14 cellular contexts compared by ENCODE assay signal in the genomic region with DNA sequence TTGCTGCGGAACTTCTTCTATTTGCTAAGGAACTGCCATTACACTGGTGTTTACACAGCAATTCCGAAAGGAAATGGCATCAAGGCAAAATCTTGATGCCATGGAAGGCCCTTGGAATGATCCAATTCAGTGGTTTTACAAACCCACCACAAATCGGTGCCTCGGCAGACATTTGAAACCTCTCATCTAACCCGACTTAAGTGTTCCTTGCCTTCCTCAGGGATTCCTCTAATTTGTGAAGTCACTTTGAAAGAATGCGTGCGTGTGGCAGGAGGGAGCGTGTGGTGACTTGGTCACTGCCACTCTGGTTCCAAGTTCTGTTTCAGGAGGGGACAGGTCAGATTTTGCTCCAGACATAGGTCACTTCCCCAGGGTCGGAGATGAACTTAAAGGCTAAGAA. TPM values are rescaled to one million over a fixed set of nuclear protein-coding genes. Genes with fewer than 3 reads are reported as not detected.
DNase-seq lines count a peak whose midpoint lies in the region; ATAC-seq, FAIRE-seq and TF ChIP-seq lines count a peak whose summit lies in the region.
"Had no signal": no experiment of that assay in that cellular context is flagged by ENCODE, and none has a peak within 500 bp of the region (broad histone marks: within the 10 kb centered on the region; RNA-seq: fewer than 3 reads in every experiment).

No MANE protein-coding gene starts in this region.

- H3K27me3 Mint-ChIP-seq in activated naive CD4-positive, alpha-beta T cell treated with anti-CD3 and anti-CD28 coated beads for 36 hours (ENCODE audit: low read depth) = no peaks in the 10 kb centered on the region
- no peaks in the 10 kb centered on the region for H3K27me3 Mint-ChIP-seq in activated naive CD8-positive, alpha-beta T cell
- H3K27me3 Mint-ChIP-seq in stimulated activated memory B cell treated with anti-CD40 and anti-IgM and Interleukin-4, amounts not matched to agents 10 μg/mL and 1 μg/mL and 100 μg/mL, for 72 hours = no peaks in the 10 kb centered on the region

- no peak for TF ChIP-seq CTCF in fibroblast of villous mesenchyme (IDR thresholded peaks at IDR 0.05; ENCODE audit: insufficient read depth, low read depth, low read length)

- no peak for ATAC-seq in activated naive CD4-positive, alpha-beta T cell treated with anti-CD3 and anti-CD28 coated beads, Interleukin-2, amount 50 U/mL, for 72 hours
- ATAC-seq in stimulated activated memory B cell treated with anti-CD40 and anti-IgM and Interleukin-4, amounts not matched to agents 10 μg/mL and 1 μg/mL and 100 μg/mL, for 72 hours = no peak
- ATAC-seq: heart left ventricle had no signal

- no peak overlapping the region for H3K4me3 Mint-ChIP-seq in activated naive CD4-positive, alpha-beta T cell treated with anti-CD3 and anti-CD28 coated beads for 36 hours
- peak overlapping the region; percentile 52 for H3K4me3 Mint-ChIP-seq in activated naive CD8-positive, alpha-beta T cell
- peak overlapping the region; percentile 11 for H3K4me3 Mint-ChIP-seq in stimulated activated memory B cell treated with anti-CD40 and anti-IgM and Interleukin-4, amounts not matched to agents 10 μg/mL and 1 μg/mL and 100 μg/mL, for 72 hours

- 76 to 88% (median 83%) methylated on average over 9 of the region's 9 CpGs for WGBS in small intestine, 3 donors

- peaks cover 3 to 8% of the 10 kb centered on the region in 2 donors for H3K4me1 ChIP-seq in small intestine (ENCODE audit: control insufficient read depth in 2 of 2, insufficient read depth in 1 of 2, low read depth in 1 of 2, low read length in 1 of 2)

- H3K36me3 Mint-ChIP-seq in activated naive CD4-positive, alpha-beta T cell treated with anti-CD3 and anti-CD28 coated beads for 36 hours (ENCODE audit: low read depth) = peaks cover 42% of the 10 kb centered on the region
- H3K36me3 Mint-ChIP-seq in activated naive CD4-positive, alpha-beta T cell treated with anti-CD3 and anti-CD28 coated beads, Interleukin-2, amount 50 U/mL, for 72 hours = peaks cover 35 to 49% of the 10 kb centered on the region in 2 donors
- H3K36me3 Mint-ChIP-seq in activated naive CD8-positive, alpha-beta T cell = peaks cover 6% of the 10 kb centered on the region
- H3K36me3 Mint-ChIP-seq in stimulated activated memory B cell treated with anti-CD40 and anti-IgM and Interleukin-4, amounts not matched to agents 10 μg/mL and 1 μg/mL and 100 μg/mL, for 72 hours = peaks cover 48% of the 10 kb centered on the region

- no peaks in the 10 kb centered on the region for H3K9me3 ChIP-seq in small intestine (ENCODE audit: control insufficient read depth, low read depth)
- H3K9me3 ChIP-seq: heart left ventricle had no signal

- H3K4me3 ChIP-seq in fibroblast of villous mesenchyme (ENCODE audit: low read depth, low read length) (no peak overlapping the region), small intestine (ENCODE audit: low read depth in 1 of 2, low read length in 2 of 2) (no peak overlapping the region)
- H3K4me3 ChIP-seq: heart left ventricle, lung had no signal

- intact Hi-C loops in activated naive CD4-positive, alpha-beta T cell treated with anti-CD3 and anti-CD28 coated beads for 36 hours (cut with micrococcal nuclease) = no loop called here

- H3K27ac ChIP-seq in small intestine (ENCODE audit: low read depth in 1 of 2, low read length in 1 of 2) = no peak overlapping the region
- H3K27ac ChIP-seq: heart left ventricle had no signal

- H3K9me3 Mint-ChIP-seq in activated naive CD4-positive, alpha-beta T cell treated with anti-CD3 and anti-CD28 coated beads for 36 hours = no peaks in the 10 kb centered on the region
- no peaks in the 10 kb centered on the region for H3K9me3 Mint-ChIP-seq in activated naive CD4-positive, alpha-beta T cell treated with anti-CD3 and anti-CD28 coated beads, Interleukin-2, amount 50 U/mL, for 72 hours
- H3K9me3 Mint-ChIP-seq in activated naive CD8-positive, alpha-beta T cell (ENCODE audit: low read depth) = no peaks in the 10 kb centered on the region
- H3K9me3 Mint-ChIP-seq in stimulated activated memory B cell treated with anti-CD40 and anti-IgM and Interleukin-4, amounts not matched to agents 10 μg/mL and 1 μg/mL and 100 μg/mL, for 72 hours = no peaks in the 10 kb centered on the region

- H3K27me3 ChIP-seq in small intestine (ENCODE audit: control insufficient read depth in 2 of 2, insufficient read depth in 2 of 2, low read length in 2 of 2) = no peaks in the 10 kb centered on the region
- H3K27me3 ChIP-seq: heart left ventricle had no signal

- no peak for DNase-seq in activated naive CD4-positive, alpha-beta T cell treated with anti-CD3 and anti-CD28 coated beads for 36 hours
- DNase-seq in activated naive CD4-positive, alpha-beta T cell treated with anti-CD3 and anti-CD28 coated beads, Interleukin-2, amount 50 U/mL, for 72 hours (ENCODE audit: low spot score in 2 of 2) = no peak
- DNase-seq in fibroblast of villous mesenchyme (ENCODE audit: low read depth) (peak; percentile 56), NCI-H748 treated with DMSO at 0.1 percent for 48 hours (lab: John Stamatoyannopoulos, UW) (no peak), nucleus accumbens (lab: John Stamatoyannopoulos, UW) (no peak), small intestine (no peak)
- DNase-seq: activated T-cell treated with anti-CD3 and anti-CD28 coated beads, Interleukin-2, amount 50 U/mL, for 48 hours; heart left ventricle; NCI-H526 had no signal

- CTCF ChIA-PET in activated naive CD4-positive, alpha-beta T cell treated with anti-CD3 and anti-CD28 coated beads for 36 hours (lab: Charles Lee) = no interaction called here

- H3K27ac Mint-ChIP-seq in activated naive CD4-positive, alpha-beta T cell treated with anti-CD3 and anti-CD28 coated beads for 36 hours = peak overlapping the region; percentile 52
- no peak overlapping the region for H3K27ac Mint-ChIP-seq in activated naive CD4-positive, alpha-beta T cell treated with anti-CD3 and anti-CD28 coated beads, Interleukin-2, amount 50 U/mL, for 72 hours
- H3K27ac Mint-ChIP-seq in activated naive CD8-positive, alpha-beta T cell = no peak overlapping the region
- peak overlapping the region; percentile 11 for H3K27ac Mint-ChIP-seq in stimulated activated memory B cell treated with anti-CD40 and anti-IgM and Interleukin-4, amounts not matched to agents 10 μg/mL and 1 μg/mL and 100 μg/mL, for 72 hours

- H3K4me1 Mint-ChIP-seq in activated naive CD4-positive, alpha-beta T cell treated with anti-CD3 and anti-CD28 coated beads for 36 hours (ENCODE audit: low read depth) = peaks cover 67% of the 10 kb centered on the region
- peaks cover 55% of the 10 kb centered on the region for H3K4me1 Mint-ChIP-seq in activated naive CD8-positive, alpha-beta T cell (ENCODE audit: low read depth)
- peaks cover 78% of the 10 kb centered on the region for H3K4me1 Mint-ChIP-seq in stimulated activated memory B cell treated with anti-CD40 and anti-IgM and Interleukin-4, amounts not matched to agents 10 μg/mL and 1 μg/mL and 100 μg/mL, for 72 hours

- peaks cover 3% of the 10 kb centered on the region in 2 donors for H3K36me3 ChIP-seq in small intestine (ENCODE audit: control insufficient read depth in 2 of 2, insufficient read depth in 2 of 2, low read length in 2 of 2)

- no peak for FAIRE-seq in small intestine (lab: Jason Lieb, UNC)
- FAIRE-seq: colon, GM18507 had no signal

RNA-seq across cellular contexts. Expression of gene NOP14, which starts 4.8 kb away (rescaled TPM):
- 10 to 100 TPM; 48.3 to 55.1 TPM for total RNA-seq in activated naive CD4-positive, alpha-beta T cell treated with anti-CD3 and anti-CD28 coated beads for 36 hours
- total RNA-seq in activated naive CD4-positive, alpha-beta T cell treated with anti-CD3 and anti-CD28 coated beads, Interleukin-2, amount 50 U/mL, for 72 hours = 10 to 100 TPM; 62.9 to 77.1 TPM
- 19.3 and 26.3 TPM in 2 replicates for total RNA-seq in fibroblast of villous mesenchyme
- 10 to 100 TPM in 2 of 3 donors, 1 to 10 TPM in 1; 10.0 to 26.3 (median 10.5) TPM for polyA plus RNA-seq in small intestine

RNA-seq across cellular contexts. Expression of gene GRK4, which starts 4.9 kb away (rescaled TPM):
- total RNA-seq in activated naive CD4-positive, alpha-beta T cell treated with anti-CD3 and anti-CD28 coated beads for 36 hours = 1 to 10 TPM; 1.3 to 2.1 TPM
- 1 to 10 TPM; 2.9 to 7.2 TPM for total RNA-seq in activated naive CD4-positive, alpha-beta T cell treated with anti-CD3 and anti-CD28 coated beads, Interleukin-2, amount 50 U/mL, for 72 hours
- 6.4 and 7.3 TPM in 2 replicates for total RNA-seq in fibroblast of villous mesenchyme
- polyA plus RNA-seq in small intestine = 1 to 10 TPM; 1.1 to 3.8 (median 1.8) TPM

Comparison
In these comparisons a context has a peak if more than half of its experiments do, and no peak if none do; other contexts are left out.
1. H3K27ac Mint-ChIP-seq: peak in activated naive CD4-positive, alpha-beta T cell treated with anti-CD3 and anti-CD28 coated beads for 36 hours (single experiment) and stimulated activated memory B cell treated with anti-CD40 and anti-IgM and Interleukin-4, amounts not matched to agents 10 μg/mL and 1 μg/mL and 100 μg/mL, for 72 hours (single experiment); none in activated naive CD4-positive, alpha-beta T cell treated with anti-CD3 and anti-CD28 coated beads, Interleukin-2, amount 50 U/mL, for 72 hours (0 of 2) and activated naive CD8-positive, alpha-beta T cell (single experiment).